ENCODE assay signal across 7 cellular contexts in the genomic region with DNA sequence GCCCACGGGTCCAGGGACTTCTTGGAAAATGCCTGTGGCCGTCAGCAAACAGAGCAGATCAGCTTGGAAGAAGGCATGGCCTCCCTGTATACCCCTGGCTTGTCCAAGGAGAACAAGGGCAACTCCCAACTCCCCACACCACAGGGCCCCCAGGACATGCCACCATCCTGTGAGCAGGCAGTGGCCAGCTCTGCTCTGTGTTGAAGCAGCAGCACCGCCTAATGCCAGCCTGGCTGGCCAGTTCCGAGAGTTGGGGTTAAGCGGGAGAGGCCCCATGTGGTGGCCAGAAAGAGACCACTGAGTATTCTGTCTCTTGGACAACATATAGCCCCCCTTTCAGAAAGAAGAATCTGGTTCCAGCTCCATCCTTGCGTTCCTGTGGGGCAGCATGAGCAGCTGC.
"Had no signal": no experiment of that assay in that cellular context is flagged by ENCODE, and none has a peak within 500 bp of the region (broad histone marks: within the 10 kb centered on the region; RNA-seq: fewer than 3 reads in every experiment).

No MANE protein-coding gene starts in this region.

- FAIRE-seq: HTR-8/SVneo, K562 had no signal

- H3K9me3 Mint-ChIP-seq: GM23338 had no signal

- H2AFZ ChIP-seq: GM23338 had no signal

- H3K4me2 ChIP-seq: GM23338 had no signal

- ATAC-seq: GM23338, K562 had no signal

- H3K27ac Mint-ChIP-seq: GM23338 had no signal

- H3K4me3 ChIP-seq: GM23338, HAP-1, K562 had no signal

- H3K36me3 ChIP-seq: HAP-1 had no signal

- DNase-seq: H7, IMR-90, KG1 had no signal

- H3K4me3 Mint-ChIP-seq: GM23338 had no signal

- H3K4me1 ChIP-seq: HAP-1 had no signal

- H3K9me3 ChIP-seq: HAP-1 had no signal
